In genomic region chr17:74141612-74142011, GRCh38 we compare ENCODE assay signal across 28 cellular contexts.
"Had no signal": no experiment of that assay in that cellular context is flagged by ENCODE, and none has a peak within 500 bp of the region (broad histone marks: within the 10 kb centered on the region; RNA-seq: fewer than 3 reads in every experiment).

No MANE protein-coding gene starts in this region.

- H2AFZ ChIP-seq: hepatocyte had no signal

- ATAC-seq: effector memory CD8-positive, alpha-beta T cell; esophagus mucosa; foreskin keratinocyte; gastrocnemius medialis; gastroesophageal sphincter; heart left ventricle; heart right ventricle had no signal

- DNase-seq: colonic mucosa; cortex of kidney; dermis blood vessel endothelial cell; dorsolateral prefrontal cortex; effector CD4-positive, alpha-beta T cell; effector CD8-positive, alpha-beta T cell; effector memory CD4-positive, alpha-beta T cell; effector memory CD8-positive, alpha-beta T cell; endodermal cell; erythroblast; esophagus squamous epithelium; foreskin fibroblast; foreskin keratinocyte; foreskin melanocyte; gastrocnemius medialis; glutamatergic neuron; head of caudate nucleus; heart left ventricle; heart right ventricle had no signal

- H3K79me2 ChIP-seq: hepatocyte had no signal

- H3K27me3 ChIP-seq: colonic mucosa, foreskin keratinocyte, gastrocnemius medialis, hepatocyte had no signal

- H3K9me3 ChIP-seq: colonic mucosa, gastrocnemius medialis had no signal

- H3K27ac ChIP-seq: colonic mucosa, coronary artery, dorsolateral prefrontal cortex, epithelial cell of prostate, esophagus muscularis mucosa, esophagus squamous epithelium, foreskin keratinocyte, gastrocnemius medialis, gastroesophageal sphincter, heart left ventricle, heart right ventricle, hepatocyte had no signal

- H3K36me3 ChIP-seq: colonic mucosa, esophagus muscularis mucosa, esophagus squamous epithelium, gastrocnemius medialis, gastroesophageal sphincter, heart left ventricle, heart right ventricle had no signal

- H3K4me2 ChIP-seq: hepatocyte had no signal

- FAIRE-seq: endometrium, endothelial cell of umbilical vein, frontal cortex had no signal

- H3K4me1 ChIP-seq: colonic mucosa, esophagus muscularis mucosa, esophagus squamous epithelium, foreskin keratinocyte, gastrocnemius medialis, gastroesophageal sphincter, heart left ventricle, heart right ventricle had no signal

- H3K4me3 ChIP-seq: colonic mucosa, coronary artery, dorsolateral prefrontal cortex, esophagus muscularis mucosa, esophagus squamous epithelium, gastrocnemius medialis, gastroesophageal sphincter, heart left ventricle, heart right ventricle, hepatocyte had no signal
